20 cellular contexts compared by ENCODE assay signal in genomic region chr3:161599702-161600101, GRCh38.
DNase-seq lines count a peak whose midpoint lies in the region; ATAC-seq and TF ChIP-seq lines count a peak whose summit lies in the region.
"Had no signal": no experiment of that assay in that cellular context is flagged by ENCODE, and none has a peak within 500 bp of the region (broad histone marks: within the 10 kb centered on the region; RNA-seq: fewer than 3 reads in every experiment).

No MANE protein-coding gene starts in this region.

- ATAC-seq in GM21360 (IDR thresholded peaks at IDR 0.05; ENCODE audit: unreplicated experiment), result no peak
- ATAC-seq: HepG2 had no signal

- peak; percentile 24 for DNase-seq in H4 (ENCODE audit: low spot score)
- peak; percentile 44 for DNase-seq in NCI-H2081 treated with DMSO at 0.1 percent for 48 hours (lab: John Stamatoyannopoulos, UW)
- DNase-seq in NCI-H82 treated with DMSO at 0.1 percent for 48 hours (lab: John Stamatoyannopoulos, UW; ENCODE audit: unreplicated experiment), result peak; percentile 14
- DNase-seq in neural progenitor cell (ENCODE audit: low spot score), result peak; percentile 26
- no peak for DNase-seq in T-helper 9 cell
- no peak for DNase-seq in Caco-2
- DNase-seq: C1 segment of cervical spinal cord; CD8-positive, alpha-beta memory T cell; KG1; NCI-H1417 treated with DMSO at 0.1 percent for 48 hours; NCI-H2171; NCI-H446; RPMI8226; SIG-M5; T-helper 1 cell; T1000 had no signal

- intact Hi-C loops in Caco-2 (cut with micrococcal nuclease; ENCODE audit: unreplicated experiment), result no loop called here

- H2AFZ ChIP-seq in neural progenitor cell (replicated peaks), result peak overlapping the region; percentile 71
- H2AFZ ChIP-seq: GM23248 had no signal

- no peaks in the 10 kb centered on the region for H3K9me3 Mint-ChIP-seq in neural progenitor cell
- H3K9me3 Mint-ChIP-seq in Caco-2 (ENCODE audit: unreplicated experiment), result no peaks in the 10 kb centered on the region

- no peaks in the 10 kb centered on the region for H3K9me3 ChIP-seq in neural progenitor cell (ENCODE audit: low read depth)
- H3K9me3 ChIP-seq in Caco-2, result no peaks in the 10 kb centered on the region

- no peak overlapping the region for H3K9ac ChIP-seq in neural progenitor cell
- H3K9ac ChIP-seq: GM23248 had no signal

- H3K4me3 ChIP-seq in neural progenitor cell (no peak overlapping the region), Caco-2 (ENCODE audit: low read depth, low read length) (no peak overlapping the region)
- H3K4me3 ChIP-seq: GM12878, GM23248 had no signal

- no peaks in the 10 kb centered on the region for H4K20me1 ChIP-seq in neural progenitor cell (ENCODE audit: low read depth)

- TF ChIP-seq CTCF in neural progenitor cell (IDR thresholded peaks at IDR 0.05) (no peak), Caco-2 (IDR thresholded peaks at IDR 0.05; ENCODE audit: insufficient read depth in 1 of 2, low read depth in 1 of 2, low read length in 1 of 2, severe bottlenecking in 1 of 2, unreplicated experiment in 1 of 2) (no peak)

- POLR2A ChIA-PET in Caco-2 (lab: Charles Lee), result no interaction called here

- H3K27ac Mint-ChIP-seq in neural progenitor cell (no peak overlapping the region), Caco-2 (ENCODE audit: unreplicated experiment) (no peak overlapping the region)
- H3K27ac Mint-ChIP-seq: CD8-positive, alpha-beta memory T cell had no signal

- peaks cover 6% of the 10 kb centered on the region for H3K4me1 ChIP-seq in neural progenitor cell
- H3K4me1 ChIP-seq in Caco-2, result no peaks in the 10 kb centered on the region

- no peaks in the 10 kb centered on the region for H3F3A ChIP-seq in neural progenitor cell (ENCODE audit: low read depth)

- H3K79me2 ChIP-seq in neural progenitor cell (ENCODE audit: low read depth), result no peaks in the 10 kb centered on the region

- H3K36me3 Mint-ChIP-seq in neural progenitor cell (no peaks in the 10 kb centered on the region), Caco-2 (ENCODE audit: insufficient read depth, unreplicated experiment) (no peaks in the 10 kb centered on the region)
- H3K36me3 Mint-ChIP-seq: CD8-positive, alpha-beta memory T cell had no signal

- BruUV-seq in Caco-2 (replicated peaks; lab: Mats Ljungman, UMichigan), result no TSS peak

- H3K27me3 Mint-ChIP-seq in neural progenitor cell (ENCODE audit: insufficient read depth, low read depth) (peaks cover 2% of the 10 kb centered on the region), Caco-2 (ENCODE audit: insufficient read depth, unreplicated experiment) (peaks cover 2% of the 10 kb centered on the region)

- H3K36me3 ChIP-seq in neural progenitor cell (no peaks in the 10 kb centered on the region), Caco-2 (ENCODE audit: control insufficient read depth, insufficient read depth, low read length) (no peaks in the 10 kb centered on the region)

- H3K4me1 Mint-ChIP-seq in neural progenitor cell (peaks cover 17% of the 10 kb centered on the region), Caco-2 (ENCODE audit: low read depth, unreplicated experiment) (no peaks in the 10 kb centered on the region)
- H3K4me1 Mint-ChIP-seq: CD8-positive, alpha-beta memory T cell had no signal

- H3K4me2 ChIP-seq in neural progenitor cell, result no peak overlapping the region

- CTCF ChIA-PET in Caco-2 (lab: Charles Lee), result no interaction called here

- H3K27me3 ChIP-seq in neural progenitor cell (no peaks in the 10 kb centered on the region), Caco-2 (replicated peaks; ENCODE audit: control insufficient read depth, insufficient read depth, low read length) (no peaks in the 10 kb centered on the region)

- H3K4me3 Mint-ChIP-seq in neural progenitor cell (no peak overlapping the region), Caco-2 (ENCODE audit: unreplicated experiment) (no peak overlapping the region)
- H3K4me3 Mint-ChIP-seq: CD8-positive, alpha-beta memory T cell had no signal

- H3K27ac ChIP-seq in neural progenitor cell, result no peak overlapping the region
- H3K27ac ChIP-seq: GM23248 had no signal

Comparison
In these comparisons a context has a peak if more than half of its experiments do, and no peak if none do; other contexts are left out.
1. DNase-seq: peak in H4 (single experiment), NCI-H2081 treated with DMSO at 0.1 percent for 48 hours (single experiment), NCI-H82 treated with DMSO at 0.1 percent for 48 hours (single experiment) and neural progenitor cell (single experiment); none in T-helper 9 cell (single experiment) and Caco-2 (0 of 2).